9 cellular contexts compared by ENCODE assay signal in genomic region chr2:27715318-27716165, GRCh38. TPM values are rescaled to one million over a fixed set of nuclear protein-coding genes. Genes with fewer than 3 reads are reported as not detected.
DNase-seq lines count a peak whose midpoint lies in the region; ATAC-seq and TF ChIP-seq lines count a peak whose summit lies in the region.
"Had no signal": no experiment of that assay in that cellular context is flagged by ENCODE, and none has a peak within 500 bp of the region (broad histone marks: within the 10 kb centered on the region; RNA-seq: fewer than 3 reads in every experiment).

No MANE protein-coding gene starts in this region.

- H2BK15ac ChIP-seq in mesenchymal stem cell (ENCODE audit: low read depth, poor library complexity, severe bottlenecking): peak overlapping the region; percentile 56

- H3K4me2 ChIP-seq in mesenchymal stem cell (ENCODE audit: low read length, poor library complexity, severe bottlenecking): peak overlapping the region; percentile 91

- H2AFZ ChIP-seq in mesenchymal stem cell (ENCODE audit: low read depth, low read length): peak overlapping the region; percentile 36

- no peaks in the 10 kb centered on the region for H3K79me1 ChIP-seq in mesenchymal stem cell (replicated peaks; ENCODE audit: low read length, poor library complexity, severe bottlenecking)

- H4K8ac ChIP-seq in mesenchymal stem cell (ENCODE audit: low read length): peak overlapping the region; percentile 55

- peaks cover 26% of the 10 kb centered on the region for H3K27me3 Mint-ChIP-seq in stimulated activated naive CD8-positive, alpha-beta T cell treated with anti-CD3 and anti-CD28 coated beads, Interleukin-15, amount 100 ng/mL, for 72 hours

- H3K14ac ChIP-seq in mesenchymal stem cell (ENCODE audit: low read length in 2 of 2): no peak overlapping the region

- no peaks in the 10 kb centered on the region for H3K9me3 Mint-ChIP-seq in stimulated activated naive CD8-positive, alpha-beta T cell treated with anti-CD3 and anti-CD28 coated beads, Interleukin-15, amount 100 ng/mL, for 72 hours

- peak overlapping the region; percentile 21 to 73 for H2BK12ac ChIP-seq in mesenchymal stem cell (ENCODE audit: low read length in 2 of 2)

- DNase-seq in DMS 273 (lab: John Stamatoyannopoulos, UW; ENCODE audit: unreplicated experiment) (peak; percentile 73), DMS 273 treated with DMSO at 0.1 percent for 48 hours (lab: John Stamatoyannopoulos, UW) (no peak), mesenchymal stem cell (peak; percentile 66), H4 (ENCODE audit: low spot score) (no peak)
- DNase-seq in stimulated activated naive CD8-positive, alpha-beta T cell treated with anti-CD3 and anti-CD28 coated beads, Interleukin-15, amount 100 ng/mL, for 72 hours: peak in 1 of 2 donors; percentile 38

- peak overlapping the region; percentile 54 to 67 for H3K4me3 Mint-ChIP-seq in stimulated activated naive CD8-positive, alpha-beta T cell treated with anti-CD3 and anti-CD28 coated beads, Interleukin-15, amount 100 ng/mL, for 72 hours

- H3K4me1 ChIP-seq in ectodermal cell (ENCODE audit: control insufficient read depth, insufficient read depth, low read length) (peaks cover 10% of the 10 kb centered on the region), mesenchymal stem cell (ENCODE audit: control insufficient read depth, insufficient read depth, low read depth, low read length) (peaks cover 23% of the 10 kb centered on the region)

- H3K4me1 Mint-ChIP-seq in stimulated activated naive CD8-positive, alpha-beta T cell treated with anti-CD3 and anti-CD28 coated beads, Interleukin-15, amount 100 ng/mL, for 72 hours: peaks cover 57% of the 10 kb centered on the region

- peak overlapping the region; percentile 37 for H4K91ac ChIP-seq in mesenchymal stem cell (ENCODE audit: low read length)

- H2BK5ac ChIP-seq in mesenchymal stem cell (ENCODE audit: low read depth, low read length, poor library complexity, severe bottlenecking): no peak overlapping the region

- H3K23ac ChIP-seq in mesenchymal stem cell (ENCODE audit: low read length in 2 of 2): no peak overlapping the region

- WGBS in ectodermal cell, 2 experiments: 1% methylated on average over 40 to 44 of the region's 50 CpGs
- WGBS in mesenchymal stem cell: 4% methylated on average over 38 of the region's 50 CpGs

- peak overlapping the region; percentile 43 for H2BK120ac ChIP-seq in mesenchymal stem cell (ENCODE audit: low read depth, low read length)

- no peak overlapping the region for H2AK5ac ChIP-seq in mesenchymal stem cell (ENCODE audit: low read length, severe bottlenecking)

- H3K9me3 ChIP-seq in ectodermal cell (ENCODE audit: control insufficient read depth, low read length) (no peaks in the 10 kb centered on the region), mesenchymal stem cell (ENCODE audit: control insufficient read depth, low read length) (no peaks in the 10 kb centered on the region)

- no peaks in the 10 kb centered on the region for H3K36me3 ChIP-seq in ectodermal cell (ENCODE audit: control insufficient read depth, insufficient read depth, low read length)
- no peaks in the 10 kb centered on the region for H3K36me3 ChIP-seq in mesenchymal stem cell (ENCODE audit: control insufficient read depth in 1 of 2, insufficient read depth in 2 of 2, low read depth in 1 of 2, low read length in 2 of 2)

- peak overlapping the region; percentile 93 for H3K9ac ChIP-seq in mesenchymal stem cell (ENCODE audit: low read length)

- TF ChIP-seq CTCF in WI38 (IDR thresholded peaks at IDR 0.05; ENCODE audit: low read depth, low read length): no peak

- H3K4me3 ChIP-seq in WI38 (ENCODE audit: low read depth, low read length): peak overlapping the region; percentile 46
- peak overlapping the region; percentile 55 for H3K4me3 ChIP-seq in ectodermal cell (ENCODE audit: insufficient read depth, low read depth, low read length)
- H3K4me3 ChIP-seq in mesenchymal stem cell (ENCODE audit: insufficient read depth in 1 of 2, low read depth in 1 of 2, low read length in 2 of 2): peak overlapping the region; percentile 50 to 75

- no peak overlapping the region for H3K4ac ChIP-seq in mesenchymal stem cell (ENCODE audit: low read depth in 1 of 2, low read length in 2 of 2)

- H3K27ac Mint-ChIP-seq in stimulated activated naive CD8-positive, alpha-beta T cell treated with anti-CD3 and anti-CD28 coated beads, Interleukin-15, amount 100 ng/mL, for 72 hours: no peak overlapping the region

- H3K18ac ChIP-seq in mesenchymal stem cell (ENCODE audit: low read depth in 1 of 2, low read length in 2 of 2): peak overlapping the region; percentile 64 to 69

- peak; percentile 59 for ATAC-seq in stimulated activated naive CD8-positive, alpha-beta T cell treated with anti-CD3 and anti-CD28 coated beads, Interleukin-15, amount 100 ng/mL, for 72 hours
- no peak for ATAC-seq in GM18520 (IDR thresholded peaks at IDR 0.05; ENCODE audit: unreplicated experiment)

- H3K27me3 ChIP-seq in ectodermal cell (ENCODE audit: control insufficient read depth, insufficient read depth, low read length, poor library complexity, severe bottlenecking): peaks cover 28% of the 10 kb centered on the region
- no peaks in the 10 kb centered on the region for H3K27me3 ChIP-seq in mesenchymal stem cell (ENCODE audit: control insufficient read depth in 1 of 2, insufficient read depth in 1 of 2, low read length in 2 of 2)

- H3K27ac ChIP-seq in ectodermal cell (ENCODE audit: insufficient read depth, low read depth, low read length, poor library complexity, severe bottlenecking) (no peak overlapping the region), mesenchymal stem cell (ENCODE audit: low read length, poor library complexity, severe bottlenecking) (no peak overlapping the region)
- H3K27ac ChIP-seq: 22Rv1 had no signal

RNA-seq across cellular contexts. Expression of gene SLC4A1AP, which starts 51.9 kb away (rescaled TPM):
- polyA plus RNA-seq in ectodermal cell (2013, experiment 1 of 4): 26.5 TPM
- 25.4 TPM for polyA plus RNA-seq in ectodermal cell (2013, experiment 2 of 4)
- 21.9 TPM for polyA plus RNA-seq in ectodermal cell (2013, experiment 3 of 4)
- 26.2 TPM for polyA plus RNA-seq in ectodermal cell (2013, experiment 4 of 4)
- 21.1 TPM for polyA plus RNA-seq in mesenchymal stem cell (2013, experiment 1 of 2)
- 20.7 TPM for polyA plus RNA-seq in mesenchymal stem cell (2013, experiment 2 of 2)
- 16.6 and 17.4 TPM in 2 replicates for total RNA-seq in H4 (2014; rRNA removed; shearing (Covaris generic))

RNA-seq across cellular contexts. Expression of gene SUPT7L, which starts 52.1 kb away (rescaled TPM):
- 43.0 TPM for polyA plus RNA-seq in ectodermal cell (2013, experiment 1 of 4)
- polyA plus RNA-seq in ectodermal cell (2013, experiment 2 of 4): 44.6 TPM
- 35.9 TPM for polyA plus RNA-seq in ectodermal cell (2013, experiment 3 of 4)
- polyA plus RNA-seq in ectodermal cell (2013, experiment 4 of 4): 40.9 TPM
- polyA plus RNA-seq in mesenchymal stem cell (2013, experiment 1 of 2): 25.1 TPM
- polyA plus RNA-seq in mesenchymal stem cell (2013, experiment 2 of 2): 25.0 TPM
- total RNA-seq in H4 (2014; rRNA removed; shearing (Covaris generic)): 9.1 and 11.8 TPM in 2 replicates

RNA-seq across cellular contexts. Expression of gene MRPL33, which starts 56.0 kb away (rescaled TPM):
- 101 TPM for polyA plus RNA-seq in ectodermal cell (2013, experiment 1 of 4)
- 116 TPM for polyA plus RNA-seq in ectodermal cell (2013, experiment 2 of 4)
- polyA plus RNA-seq in ectodermal cell (2013, experiment 3 of 4): 98.7 TPM
- polyA plus RNA-seq in ectodermal cell (2013, experiment 4 of 4): 116 TPM
- 295 TPM for polyA plus RNA-seq in mesenchymal stem cell (2013, experiment 1 of 2)
- 307 TPM for polyA plus RNA-seq in mesenchymal stem cell (2013, experiment 2 of 2)
- 99.6 and 124 TPM in 2 replicates for total RNA-seq in H4 (2014; rRNA removed; shearing (Covaris generic))

Comparison
In these comparisons a context has a peak if more than half of its experiments do, and no peak if none do; other contexts are left out.
1. DNase-seq: peak in DMS 273 (single experiment) and mesenchymal stem cell (single experiment); none in DMS 273 treated with DMSO at 0.1 percent for 48 hours (single experiment) and H4 (single experiment).
2. Peak in every context shown above with its lines, with median percentiles within 50 percentile points of each other: H3K4me3 ChIP-seq.